In genomic region chr12:71602745-71603577, GRCh38 we compare ENCODE assay signal across 25 cellular contexts.
DNase-seq lines count a peak whose midpoint lies in the region; ATAC-seq, FAIRE-seq and TF ChIP-seq lines count a peak whose summit lies in the region.
"Had no signal": no experiment of that assay in that cellular context is flagged by ENCODE, and none has a peak within 500 bp of the region (broad histone marks: within the 10 kb centered on the region; RNA-seq: fewer than 3 reads in every experiment).

No MANE protein-coding gene starts in this region.

- no peaks in the 10 kb centered on the region for H3K4me1 ChIP-seq in PC-3 (ENCODE audit: insufficient read depth, low read length)
- H3K4me1 ChIP-seq: A549, SJCRH30, spleen, uterus had no signal

- H3K27me3 Mint-ChIP-seq in activated naive CD8-positive, alpha-beta T cell: no peaks in the 10 kb centered on the region
- H3K27me3 Mint-ChIP-seq in activated naive CD8-positive, alpha-beta T cell treated with anti-CD3 and anti-CD28 coated beads, Interleukin-2, amount 50 U/mL, for 24 hours: no peaks in the 10 kb centered on the region

- no peaks in the 10 kb centered on the region for H3K79me2 ChIP-seq in PC-3 (ENCODE audit: low read length)

- FAIRE-seq in RCC 7860 (lab: Jason Lieb, UNC): no peak
- FAIRE-seq: A549, D721Med, G401.6 had no signal

- POLR2A ChIA-PET in PC-3 (lab: Charles Lee; ENCODE audit: unreplicated experiment): no interaction called here

- H3F3A ChIP-seq in PC-3 (ENCODE audit: low read length, unreplicated experiment): no peaks in the 10 kb centered on the region

- no peaks in the 10 kb centered on the region for H3K9me3 Mint-ChIP-seq in activated naive CD8-positive, alpha-beta T cell (ENCODE audit: low read depth)
- peaks cover 4% of the 10 kb centered on the region for H3K9me3 Mint-ChIP-seq in activated naive CD8-positive, alpha-beta T cell treated with anti-CD3 and anti-CD28 coated beads, Interleukin-2, amount 50 U/mL, for 24 hours
- H3K9me3 Mint-ChIP-seq in stimulated activated effector memory CD8-positive, alpha-beta T cell treated with anti-CD3 and anti-CD28 coated beads, Interleukin-12 subunit alpha, Interleukin-12 subunit beta, amount 100 ng/mL, for 72 hours: peaks cover 6% of the 10 kb centered on the region
- H3K9me3 Mint-ChIP-seq: neural progenitor cell had no signal

- no peak for DNase-seq in activated naive CD8-positive, alpha-beta T cell treated with anti-CD3 and anti-CD28 coated beads, Interleukin-2, amount 50 U/mL, for 24 hours
- no peak for DNase-seq in PC-3
- DNase-seq in left ventricle myocardium superior: no peak
- no peak for DNase-seq in stimulated activated effector memory CD8-positive, alpha-beta T cell treated with anti-CD3 and anti-CD28 coated beads, Interleukin-12 subunit alpha, Interleukin-12 subunit beta, amount 100 ng/mL, for 72 hours (ENCODE audit: low spot score in 2 of 2)
- no peak for DNase-seq in RCC 7860 (ENCODE audit: low spot score)
- no peak for DNase-seq in SHP77 treated with DMSO at 0.1 percent for 48 hours (lab: John Stamatoyannopoulos, UW)
- DNase-seq: activated CD4-positive, alpha-beta T cell treated with anti-CD3 and anti-CD28 coated beads, Interleukin-2, amount 50 U/mL, for 4 hours; activated naive CD4-positive, alpha-beta T cell; activated T-cell treated with anti-CD3 and anti-CD28 coated beads, Interleukin-2, amount 50 U/mL, for 1 hour; amygdala; central memory CD4-positive, alpha-beta T cell; GOT3; NCI-H1436 treated with DMSO at 0.1 percent for 48 hours; NCI-H526 treated with DMSO at 0.1 percent for 48 hours; SJCRH30; spleen; stimulated activated CD4-positive, alpha-beta T cell treated with anti-CD3 and anti-CD28 coated beads, Interleukin-4, amount 100 ng/mL, for 24 hours; uterus had no signal

- no peak overlapping the region for H3K4me3 ChIP-seq in PC-3 (ENCODE audit: low read length)
- H3K4me3 ChIP-seq: A549, neural progenitor cell, SJCRH30, spleen, uterus had no signal

- CTCF ChIA-PET in PC-3 (lab: Charles Lee): no interaction called here

- intact Hi-C loops in PC-3 (cut with micrococcal nuclease): no loop called here
- intact Hi-C loops in left ventricle myocardium superior (cut with micrococcal nuclease): no loop called here

- H3K4me1 Mint-ChIP-seq in activated naive CD8-positive, alpha-beta T cell (ENCODE audit: low read depth): no peaks in the 10 kb centered on the region
- peaks cover 3% of the 10 kb centered on the region for H3K4me1 Mint-ChIP-seq in activated naive CD8-positive, alpha-beta T cell treated with anti-CD3 and anti-CD28 coated beads, Interleukin-2, amount 50 U/mL, for 24 hours
- no peaks in the 10 kb centered on the region for H3K4me1 Mint-ChIP-seq in stimulated activated effector memory CD8-positive, alpha-beta T cell treated with anti-CD3 and anti-CD28 coated beads, Interleukin-12 subunit alpha, Interleukin-12 subunit beta, amount 100 ng/mL, for 72 hours

- no peaks in the 10 kb centered on the region for H3K27me3 ChIP-seq in PC-3 (ENCODE audit: low read length)
- H3K27me3 ChIP-seq: neural progenitor cell, SJCRH30, spleen, uterus had no signal

- H3K9ac ChIP-seq in PC-3 (ENCODE audit: low read length): no peak overlapping the region
- H3K9ac ChIP-seq: neural progenitor cell had no signal

- H3K9me2 ChIP-seq in PC-3 (replicated peaks; ENCODE audit: low read length): no peaks in the 10 kb centered on the region

- no peaks in the 10 kb centered on the region for H4K20me1 ChIP-seq in PC-3 (ENCODE audit: low read length)

- H3K27ac Mint-ChIP-seq in activated naive CD8-positive, alpha-beta T cell: peak overlapping the region; percentile 29
- no peak overlapping the region for H3K27ac Mint-ChIP-seq in activated naive CD8-positive, alpha-beta T cell treated with anti-CD3 and anti-CD28 coated beads, Interleukin-2, amount 50 U/mL, for 24 hours
- peak overlapping the region; percentile 52 for H3K27ac Mint-ChIP-seq in stimulated activated effector memory CD8-positive, alpha-beta T cell treated with anti-CD3 and anti-CD28 coated beads, Interleukin-12 subunit alpha, Interleukin-12 subunit beta, amount 100 ng/mL, for 72 hours
- H3K27ac Mint-ChIP-seq: neural progenitor cell had no signal

- peaks cover 17% of the 10 kb centered on the region for H3K36me3 Mint-ChIP-seq in activated naive CD8-positive, alpha-beta T cell
- peaks cover 23% of the 10 kb centered on the region for H3K36me3 Mint-ChIP-seq in activated naive CD8-positive, alpha-beta T cell treated with anti-CD3 and anti-CD28 coated beads, Interleukin-2, amount 50 U/mL, for 24 hours (ENCODE audit: low read depth)
- no peaks in the 10 kb centered on the region for H3K36me3 Mint-ChIP-seq in stimulated activated effector memory CD8-positive, alpha-beta T cell treated with anti-CD3 and anti-CD28 coated beads, Interleukin-12 subunit alpha, Interleukin-12 subunit beta, amount 100 ng/mL, for 72 hours

- H3K4me3 Mint-ChIP-seq in activated naive CD8-positive, alpha-beta T cell: no peak overlapping the region
- no peak overlapping the region for H3K4me3 Mint-ChIP-seq in activated naive CD8-positive, alpha-beta T cell treated with anti-CD3 and anti-CD28 coated beads, Interleukin-2, amount 50 U/mL, for 24 hours
- H3K4me3 Mint-ChIP-seq in stimulated activated effector memory CD8-positive, alpha-beta T cell treated with anti-CD3 and anti-CD28 coated beads, Interleukin-12 subunit alpha, Interleukin-12 subunit beta, amount 100 ng/mL, for 72 hours: no peak overlapping the region
- H3K4me3 Mint-ChIP-seq: neural progenitor cell had no signal

- no peaks in the 10 kb centered on the region for H3K9me3 ChIP-seq in PC-3 (ENCODE audit: low read length)
- H3K9me3 ChIP-seq: A549, SJCRH30, uterus had no signal

- no peak for TF ChIP-seq CTCF in PC-3 (conservative IDR thresholded peaks at IDR 0.05; ENCODE audit: low read depth, low read length)

- BruUV-seq in PC-3 (replicated peaks; lab: Mats Ljungman, UMichigan): no TSS peak

- ATAC-seq in activated naive CD8-positive, alpha-beta T cell treated with anti-CD3 and anti-CD28 coated beads, Interleukin-2, amount 50 U/mL, for 24 hours: no peak
- peak; percentile 25; the same call in 1 of the 2 replicates for ATAC-seq in PC-3
- ATAC-seq in left ventricle myocardium superior: peak; percentile 38
- no peak for ATAC-seq in stimulated activated effector memory CD8-positive, alpha-beta T cell treated with anti-CD3 and anti-CD28 coated beads, Interleukin-12 subunit alpha, Interleukin-12 subunit beta, amount 100 ng/mL, for 72 hours
- no peak for ATAC-seq in GM18909 (IDR thresholded peaks at IDR 0.05; ENCODE audit: poor library complexity, unreplicated experiment)

- no peak overlapping the region for H3K27ac ChIP-seq in PC-3 (ENCODE audit: low read length)
- H3K27ac ChIP-seq: A549, neural progenitor cell, SJCRH30, spleen, uterus, VCaP had no signal

- no peak overlapping the region for H3K4me2 ChIP-seq in PC-3 (ENCODE audit: low read length)
- H3K4me2 ChIP-seq: A549, neural progenitor cell had no signal

- H3K36me3 ChIP-seq in PC-3 (ENCODE audit: low read depth, low read length): peaks cover 17% of the 10 kb centered on the region
- H3K36me3 ChIP-seq: neural progenitor cell, uterus had no signal

- no peak overlapping the region for H2AFZ ChIP-seq in PC-3 (ENCODE audit: low read length)
- H2AFZ ChIP-seq: neural progenitor cell had no signal

Comparison
In these comparisons a context has a peak if more than half of its experiments do, and no peak if none do; other contexts are left out.
1. ATAC-seq: peak in PC-3 (single experiment) and left ventricle myocardium superior (single experiment); none in activated naive CD8-positive, alpha-beta T cell treated with anti-CD3 and anti-CD28 coated beads, Interleukin-2, amount 50 U/mL, for 24 hours (single experiment), stimulated activated effector memory CD8-positive, alpha-beta T cell treated with anti-CD3 and anti-CD28 coated beads, Interleukin-12 subunit alpha, Interleukin-12 subunit beta, amount 100 ng/mL, for 72 hours (single experiment) and GM18909 (single experiment).